1 cellular context compared by ENCODE assay signal in the genomic region with DNA sequence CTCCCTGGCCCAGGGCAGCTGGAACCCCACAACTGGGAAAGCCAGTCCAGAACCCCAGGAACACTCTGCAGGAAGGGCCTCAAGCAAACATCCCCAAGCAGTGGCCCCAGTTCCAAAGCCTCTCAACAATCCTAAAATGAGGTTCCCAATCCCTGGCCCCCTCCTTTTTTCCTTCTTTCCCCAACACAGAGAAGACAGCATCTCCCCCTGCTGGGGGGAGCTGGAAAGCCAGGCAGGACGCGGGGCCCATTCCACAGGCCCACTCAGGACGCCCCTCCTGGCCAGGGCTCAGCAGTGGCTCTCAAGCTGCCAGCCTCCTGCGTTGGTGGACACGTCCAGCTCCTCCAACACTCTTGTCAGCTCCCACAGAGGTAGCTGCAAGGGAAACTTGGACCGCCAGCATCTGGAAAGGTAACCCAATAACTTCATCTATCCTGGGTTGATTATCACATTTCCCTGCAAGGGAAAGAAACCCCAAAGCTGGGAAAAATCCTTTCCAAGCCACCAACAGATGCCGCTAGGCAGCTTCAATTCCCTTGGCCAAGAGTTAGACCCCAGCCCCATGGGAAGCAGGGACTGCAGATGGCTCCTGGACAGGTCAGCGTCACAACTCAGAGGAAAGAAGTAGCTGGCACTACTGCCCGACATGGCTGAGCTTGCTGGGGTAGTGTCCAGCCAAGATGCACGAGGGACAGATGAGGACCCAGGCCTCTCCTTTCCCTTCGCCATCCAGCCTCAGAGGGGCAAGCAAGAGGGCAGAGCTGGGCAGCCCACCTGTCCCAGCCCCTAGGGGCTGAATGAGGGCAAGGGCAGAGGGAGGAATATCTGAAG.
TF ChIP-seq lines count a peak whose summit lies in the region.

No MANE protein-coding gene starts in this region.

TF ChIP-seq in HepG2, 621 proteins besides CTCF, POLR2A, EP300 and RAD21 (continued from another document and continues in another):
- TF ChIP-seq, protein P1, sequence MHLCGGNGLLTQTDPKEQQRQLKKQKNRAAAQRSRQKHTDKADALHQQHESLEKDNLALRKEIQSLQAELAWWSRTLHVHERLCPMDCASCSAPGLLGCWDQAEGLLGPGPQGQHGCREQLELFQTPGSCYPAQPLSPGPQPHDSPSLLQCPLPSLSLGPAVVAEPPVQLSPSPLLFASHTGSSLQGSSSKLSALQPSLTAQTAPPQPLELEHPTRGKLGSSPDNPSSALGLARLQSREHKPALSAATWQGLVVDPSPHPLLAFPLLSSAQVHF (CRISPR knock-in tag; IDR thresholded peaks at IDR 0.05), result no peak
- TF ChIP-seq, protein P2, sequence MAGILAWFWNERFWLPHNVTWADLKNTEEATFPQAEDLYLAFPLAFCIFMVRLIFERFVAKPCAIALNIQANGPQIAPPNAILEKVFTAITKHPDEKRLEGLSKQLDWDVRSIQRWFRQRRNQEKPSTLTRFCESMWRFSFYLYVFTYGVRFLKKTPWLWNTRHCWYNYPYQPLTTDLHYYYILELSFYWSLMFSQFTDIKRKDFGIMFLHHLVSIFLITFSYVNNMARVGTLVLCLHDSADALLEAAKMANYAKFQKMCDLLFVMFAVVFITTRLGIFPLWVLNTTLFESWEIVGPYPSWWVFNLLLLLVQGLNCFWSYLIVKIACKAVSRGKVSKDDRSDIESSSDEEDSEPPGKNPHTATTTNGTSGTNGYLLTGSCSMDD (CRISPR knock-in tag; IDR thresholded peaks at IDR 0.05), result no peak
- peak; percentile 22; the same call in 1 of the 2 replicates for TF ChIP-seq MEF2D (CRISPR knock-in tag; IDR thresholded peaks at IDR 0.05)
- no peak for TF ChIP-seq FIP1L1 (IDR thresholded peaks at IDR 0.05; ENCODE audit: borderline replicate concordance, insufficient read depth, low read depth, low read length)
- no peak for TF ChIP-seq ZNF264 (CRISPR knock-in tag; IDR thresholded peaks at IDR 0.05)
- TF ChIP-seq, protein P3, sequence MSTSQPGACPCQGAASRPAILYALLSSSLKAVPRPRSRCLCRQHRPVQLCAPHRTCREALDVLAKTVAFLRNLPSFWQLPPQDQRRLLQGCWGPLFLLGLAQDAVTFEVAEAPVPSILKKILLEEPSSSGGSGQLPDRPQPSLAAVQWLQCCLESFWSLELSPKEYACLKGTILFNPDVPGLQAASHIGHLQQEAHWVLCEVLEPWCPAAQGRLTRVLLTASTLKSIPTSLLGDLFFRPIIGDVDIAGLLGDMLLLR (CRISPR knock-in tag; IDR thresholded peaks at IDR 0.05), result 0 out of 2 replicates have a peak, but pooled peaks have one; percentile 19
- TF ChIP-seq TAF15 (IDR thresholded peaks at IDR 0.05; ENCODE audit: low read depth, low read length, poor library complexity, severe bottlenecking), result no peak
- no peak for TF ChIP-seq ZNF138 (CRISPR knock-in tag; IDR thresholded peaks at IDR 0.05; ENCODE audit: low read depth)
- TF ChIP-seq, protein P4, sequence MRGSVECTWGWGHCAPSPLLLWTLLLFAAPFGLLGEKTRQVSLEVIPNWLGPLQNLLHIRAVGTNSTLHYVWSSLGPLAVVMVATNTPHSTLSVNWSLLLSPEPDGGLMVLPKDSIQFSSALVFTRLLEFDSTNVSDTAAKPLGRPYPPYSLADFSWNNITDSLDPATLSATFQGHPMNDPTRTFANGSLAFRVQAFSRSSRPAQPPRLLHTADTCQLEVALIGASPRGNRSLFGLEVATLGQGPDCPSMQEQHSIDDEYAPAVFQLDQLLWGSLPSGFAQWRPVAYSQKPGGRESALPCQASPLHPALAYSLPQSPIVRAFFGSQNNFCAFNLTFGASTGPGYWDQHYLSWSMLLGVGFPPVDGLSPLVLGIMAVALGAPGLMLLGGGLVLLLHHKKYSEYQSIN (CRISPR knock-in tag; IDR thresholded peaks at IDR 0.05; ENCODE audit: borderline replicate concordance), result no peak
- TF ChIP-seq ZMYM2 (CRISPR knock-in tag; IDR thresholded peaks at IDR 0.05), result 0 out of 2 replicates have a peak, but pooled peaks have one; percentile 41
- TF ChIP-seq PITX1 (CRISPR knock-in tag; IDR thresholded peaks at IDR 0.05), result peak; percentile 29; the same call in 1 of the 2 replicates
- TF ChIP-seq SIN3B (IDR thresholded peaks at IDR 0.05; ENCODE audit: low read length), result 0 out of 2 replicates have a peak, but pooled peaks have one; percentile 30
- TF ChIP-seq POLR2AphosphoS5 (IDR thresholded peaks at IDR 0.05; ENCODE audit: low read depth, low read length), result no peak
- no peak for TF ChIP-seq MED8 (CRISPR knock-in tag; IDR thresholded peaks at IDR 0.05; ENCODE audit: insufficient replicate concordance)
- no peak for TF ChIP-seq SOX6 (IDR thresholded peaks at IDR 0.05)
- TF ChIP-seq SOX6 (CRISPR knock-in tag; IDR thresholded peaks at IDR 0.05), result peak; percentile 46; the same call in 1 of the 2 replicates
- TF ChIP-seq PHF5A (CRISPR knock-in tag; IDR thresholded peaks at IDR 0.05; ENCODE audit: low read depth, unreplicated experiment), result no peak
- no peak for TF ChIP-seq PHF8 (CRISPR knock-in tag; IDR thresholded peaks at IDR 0.05)
- 0 out of 2 replicates have a peak, but pooled peaks have one; percentile 10 for TF ChIP-seq ZNF333 (CRISPR knock-in tag; IDR thresholded peaks at IDR 0.05; ENCODE audit: borderline replicate concordance)
- TF ChIP-seq, protein P5, sequence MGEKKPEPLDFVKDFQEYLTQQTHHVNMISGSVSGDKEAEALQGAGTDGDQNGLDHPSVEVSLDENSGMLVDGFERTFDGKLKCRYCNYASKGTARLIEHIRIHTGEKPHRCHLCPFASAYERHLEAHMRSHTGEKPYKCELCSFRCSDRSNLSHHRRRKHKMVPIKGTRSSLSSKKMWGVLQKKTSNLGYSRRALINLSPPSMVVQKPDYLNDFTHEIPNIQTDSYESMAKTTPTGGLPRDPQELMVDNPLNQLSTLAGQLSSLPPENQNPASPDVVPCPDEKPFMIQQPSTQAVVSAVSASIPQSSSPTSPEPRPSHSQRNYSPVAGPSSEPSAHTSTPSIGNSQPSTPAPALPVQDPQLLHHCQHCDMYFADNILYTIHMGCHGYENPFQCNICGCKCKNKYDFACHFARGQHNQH (CRISPR knock-in tag; IDR thresholded peaks at IDR 0.05), result 0 out of 2 replicates have a peak, but pooled peaks have one; percentile 27
- 0 out of 2 replicates have a peak, but pooled peaks have one; percentile 16 for TF ChIP-seq ZNF557 (CRISPR knock-in tag; IDR thresholded peaks at IDR 0.05)
- TF ChIP-seq, protein P6, sequence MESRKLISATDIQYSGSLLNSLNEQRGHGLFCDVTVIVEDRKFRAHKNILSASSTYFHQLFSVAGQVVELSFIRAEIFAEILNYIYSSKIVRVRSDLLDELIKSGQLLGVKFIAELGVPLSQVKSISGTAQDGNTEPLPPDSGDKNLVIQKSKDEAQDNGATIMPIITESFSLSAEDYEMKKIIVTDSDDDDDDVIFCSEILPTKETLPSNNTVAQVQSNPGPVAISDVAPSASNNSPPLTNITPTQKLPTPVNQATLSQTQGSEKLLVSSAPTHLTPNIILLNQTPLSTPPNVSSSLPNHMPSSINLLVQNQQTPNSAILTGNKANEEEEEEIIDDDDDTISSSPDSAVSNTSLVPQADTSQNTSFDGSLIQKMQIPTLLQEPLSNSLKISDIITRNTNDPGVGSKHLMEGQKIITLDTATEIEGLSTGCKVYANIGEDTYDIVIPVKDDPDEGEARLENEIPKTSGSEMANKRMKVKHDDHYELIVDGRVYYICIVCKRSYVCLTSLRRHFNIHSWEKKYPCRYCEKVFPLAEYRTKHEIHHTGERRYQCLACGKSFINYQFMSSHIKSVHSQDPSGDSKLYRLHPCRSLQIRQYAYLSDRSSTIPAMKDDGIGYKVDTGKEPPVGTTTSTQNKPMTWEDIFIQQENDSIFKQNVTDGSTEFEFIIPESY (CRISPR knock-in tag; IDR thresholded peaks at IDR 0.05), result peak; percentile 56; the same call in 1 of the 2 replicates
- TF ChIP-seq, protein P7, sequence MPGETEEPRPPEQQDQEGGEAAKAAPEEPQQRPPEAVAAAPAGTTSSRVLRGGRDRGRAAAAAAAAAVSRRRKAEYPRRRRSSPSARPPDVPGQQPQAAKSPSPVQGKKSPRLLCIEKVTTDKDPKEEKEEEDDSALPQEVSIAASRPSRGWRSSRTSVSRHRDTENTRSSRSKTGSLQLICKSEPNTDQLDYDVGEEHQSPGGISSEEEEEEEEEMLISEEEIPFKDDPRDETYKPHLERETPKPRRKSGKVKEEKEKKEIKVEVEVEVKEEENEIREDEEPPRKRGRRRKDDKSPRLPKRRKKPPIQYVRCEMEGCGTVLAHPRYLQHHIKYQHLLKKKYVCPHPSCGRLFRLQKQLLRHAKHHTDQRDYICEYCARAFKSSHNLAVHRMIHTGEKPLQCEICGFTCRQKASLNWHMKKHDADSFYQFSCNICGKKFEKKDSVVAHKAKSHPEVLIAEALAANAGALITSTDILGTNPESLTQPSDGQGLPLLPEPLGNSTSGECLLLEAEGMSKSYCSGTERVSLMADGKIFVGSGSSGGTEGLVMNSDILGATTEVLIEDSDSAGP (CRISPR knock-in tag; IDR thresholded peaks at IDR 0.05; ENCODE audit: borderline replicate concordance), result peak; percentile 41; the same call in 1 of the 2 replicates
- TF ChIP-seq, protein P8, sequence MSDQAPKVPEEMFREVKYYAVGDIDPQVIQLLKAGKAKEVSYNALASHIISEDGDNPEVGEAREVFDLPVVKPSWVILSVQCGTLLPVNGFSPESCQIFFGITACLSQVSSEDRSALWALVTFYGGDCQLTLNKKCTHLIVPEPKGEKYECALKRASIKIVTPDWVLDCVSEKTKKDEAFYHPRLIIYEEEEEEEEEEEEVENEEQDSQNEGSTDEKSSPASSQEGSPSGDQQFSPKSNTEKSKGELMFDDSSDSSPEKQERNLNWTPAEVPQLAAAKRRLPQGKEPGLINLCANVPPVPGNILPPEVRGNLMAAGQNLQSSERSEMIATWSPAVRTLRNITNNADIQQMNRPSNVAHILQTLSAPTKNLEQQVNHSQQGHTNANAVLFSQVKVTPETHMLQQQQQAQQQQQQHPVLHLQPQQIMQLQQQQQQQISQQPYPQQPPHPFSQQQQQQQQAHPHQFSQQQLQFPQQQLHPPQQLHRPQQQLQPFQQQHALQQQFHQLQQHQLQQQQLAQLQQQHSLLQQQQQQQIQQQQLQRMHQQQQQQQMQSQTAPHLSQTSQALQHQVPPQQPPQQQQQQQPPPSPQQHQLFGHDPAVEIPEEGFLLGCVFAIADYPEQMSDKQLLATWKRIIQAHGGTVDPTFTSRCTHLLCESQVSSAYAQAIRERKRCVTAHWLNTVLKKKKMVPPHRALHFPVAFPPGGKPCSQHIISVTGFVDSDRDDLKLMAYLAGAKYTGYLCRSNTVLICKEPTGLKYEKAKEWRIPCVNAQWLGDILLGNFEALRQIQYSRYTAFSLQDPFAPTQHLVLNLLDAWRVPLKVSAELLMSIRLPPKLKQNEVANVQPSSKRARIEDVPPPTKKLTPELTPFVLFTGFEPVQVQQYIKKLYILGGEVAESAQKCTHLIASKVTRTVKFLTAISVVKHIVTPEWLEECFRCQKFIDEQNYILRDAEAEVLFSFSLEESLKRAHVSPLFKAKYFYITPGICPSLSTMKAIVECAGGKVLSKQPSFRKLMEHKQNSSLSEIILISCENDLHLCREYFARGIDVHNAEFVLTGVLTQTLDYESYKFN (CRISPR knock-in tag; conservative IDR thresholded peaks at IDR 0.05), result 0 out of 2 replicates have a peak, but pooled peaks have one; percentile 23
- peak; percentile 63 for TF ChIP-seq XRCC5 (optimal IDR thresholded peaks at IDR 0.05; ENCODE audit: low read length)
- TF ChIP-seq ZFP36L2 (CRISPR knock-in tag; IDR thresholded peaks at IDR 0.05), result no peak
- no peak for TF ChIP-seq ZNF841 (CRISPR knock-in tag; IDR thresholded peaks at IDR 0.05; ENCODE audit: borderline replicate concordance)
- TF ChIP-seq ZNF430 (CRISPR knock-in tag; IDR thresholded peaks at IDR 0.05), result 0 out of 2 replicates have a peak, but pooled peaks have one; percentile 38
- TF ChIP-seq, protein P9, sequence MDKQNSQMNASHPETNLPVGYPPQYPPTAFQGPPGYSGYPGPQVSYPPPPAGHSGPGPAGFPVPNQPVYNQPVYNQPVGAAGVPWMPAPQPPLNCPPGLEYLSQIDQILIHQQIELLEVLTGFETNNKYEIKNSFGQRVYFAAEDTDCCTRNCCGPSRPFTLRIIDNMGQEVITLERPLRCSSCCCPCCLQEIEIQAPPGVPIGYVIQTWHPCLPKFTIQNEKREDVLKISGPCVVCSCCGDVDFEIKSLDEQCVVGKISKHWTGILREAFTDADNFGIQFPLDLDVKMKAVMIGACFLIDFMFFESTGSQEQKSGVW (CRISPR knock-in tag; IDR thresholded peaks at IDR 0.05; ENCODE audit: borderline replicate concordance), result no peak
- TF ChIP-seq SAFB2 (CRISPR knock-in tag; IDR thresholded peaks at IDR 0.05; ENCODE audit: borderline replicate concordance, low read depth), result no peak
- TF ChIP-seq ZNF839 (CRISPR knock-in tag; IDR thresholded peaks at IDR 0.05; ENCODE audit: borderline replicate concordance), result no peak
- TF ChIP-seq ZNF251 (CRISPR knock-in tag; IDR thresholded peaks at IDR 0.05), result no peak
- TF ChIP-seq GATAD2A (CRISPR knock-in tag; IDR thresholded peaks at IDR 0.05), result peak; percentile 45; the same call in 1 of the 2 replicates
- TF ChIP-seq, protein P10, sequence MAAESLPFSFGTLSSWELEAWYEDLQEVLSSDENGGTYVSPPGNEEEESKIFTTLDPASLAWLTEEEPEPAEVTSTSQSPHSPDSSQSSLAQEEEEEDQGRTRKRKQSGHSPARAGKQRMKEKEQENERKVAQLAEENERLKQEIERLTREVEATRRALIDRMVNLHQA (CRISPR knock-in tag; IDR thresholded peaks at IDR 0.05), result 0 out of 2 replicates have a peak, but pooled peaks have one; percentile 37
- no peak for TF ChIP-seq ARHGAP35 (CRISPR knock-in tag; IDR thresholded peaks at IDR 0.05; ENCODE audit: borderline replicate concordance)
- TF ChIP-seq, protein P11, sequence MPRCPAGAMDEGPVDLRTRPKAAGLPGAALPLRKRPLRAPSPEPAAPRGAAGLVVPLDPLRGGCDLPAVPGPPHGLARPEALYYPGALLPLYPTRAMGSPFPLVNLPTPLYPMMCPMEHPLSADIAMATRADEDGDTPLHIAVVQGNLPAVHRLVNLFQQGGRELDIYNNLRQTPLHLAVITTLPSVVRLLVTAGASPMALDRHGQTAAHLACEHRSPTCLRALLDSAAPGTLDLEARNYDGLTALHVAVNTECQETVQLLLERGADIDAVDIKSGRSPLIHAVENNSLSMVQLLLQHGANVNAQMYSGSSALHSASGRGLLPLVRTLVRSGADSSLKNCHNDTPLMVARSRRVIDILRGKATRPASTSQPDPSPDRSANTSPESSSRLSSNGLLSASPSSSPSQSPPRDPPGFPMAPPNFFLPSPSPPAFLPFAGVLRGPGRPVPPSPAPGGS (CRISPR knock-in tag; IDR thresholded peaks at IDR 0.05), result 0 out of 2 replicates have a peak, but pooled peaks have one; percentile 48
- TF ChIP-seq NR1H2 (CRISPR knock-in tag; IDR thresholded peaks at IDR 0.05; ENCODE audit: borderline replicate concordance, low read depth), result no peak
- TF ChIP-seq ARNTL (CRISPR knock-in tag; IDR thresholded peaks at IDR 0.05), result no peak
- TF ChIP-seq BRD4 (CRISPR knock-in tag; IDR thresholded peaks at IDR 0.05), result no peak
- no peak for TF ChIP-seq WIZ (CRISPR knock-in tag; IDR thresholded peaks at IDR 0.05)
- no peak for TF ChIP-seq MIXL1 (CRISPR knock-in tag; IDR thresholded peaks at IDR 0.05)
- TF ChIP-seq, protein P12, sequence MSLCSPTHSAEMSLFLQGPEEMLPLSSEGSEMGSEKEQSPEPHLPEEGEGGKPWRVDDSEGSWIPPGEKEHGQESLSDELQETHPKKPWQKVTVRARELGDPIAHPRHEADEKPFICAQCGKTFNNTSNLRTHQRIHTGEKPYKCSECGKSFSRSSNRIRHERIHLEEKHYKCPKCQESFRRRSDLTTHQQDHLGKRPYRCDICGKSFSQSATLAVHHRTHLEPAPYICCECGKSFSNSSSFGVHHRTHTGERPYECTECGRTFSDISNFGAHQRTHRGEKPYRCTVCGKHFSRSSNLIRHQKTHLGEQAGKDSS (CRISPR knock-in tag; IDR thresholded peaks at IDR 0.05; ENCODE audit: borderline replicate concordance, low read depth), result no peak
- no peak for TF ChIP-seq ZNF670 (CRISPR knock-in tag; IDR thresholded peaks at IDR 0.05; ENCODE audit: borderline replicate concordance)
